1 cellular context compared by ENCODE assay signal in genomic region chr19:42251572-42251990, GRCh38.
A peak's percentile ranks its signal among the peaks of the same experiment; 100 is the strongest.
TF ChIP-seq lines count a peak whose summit lies in the region.

No MANE protein-coding gene starts in this region.

TF ChIP-seq in HepG2, 621 proteins besides CTCF, POLR2A, EP300 and RAD21:
- TF ChIP-seq RBM22 (optimal IDR thresholded peaks at IDR 0.05; ENCODE audit: low read length) (peak; percentile 39), FOXO1 (CRISPR knock-in tag; IDR thresholded peaks at IDR 0.05) (no peak)
TF ChIP-seq in HepG2: peak in this region for 1.
